In the genomic region with DNA sequence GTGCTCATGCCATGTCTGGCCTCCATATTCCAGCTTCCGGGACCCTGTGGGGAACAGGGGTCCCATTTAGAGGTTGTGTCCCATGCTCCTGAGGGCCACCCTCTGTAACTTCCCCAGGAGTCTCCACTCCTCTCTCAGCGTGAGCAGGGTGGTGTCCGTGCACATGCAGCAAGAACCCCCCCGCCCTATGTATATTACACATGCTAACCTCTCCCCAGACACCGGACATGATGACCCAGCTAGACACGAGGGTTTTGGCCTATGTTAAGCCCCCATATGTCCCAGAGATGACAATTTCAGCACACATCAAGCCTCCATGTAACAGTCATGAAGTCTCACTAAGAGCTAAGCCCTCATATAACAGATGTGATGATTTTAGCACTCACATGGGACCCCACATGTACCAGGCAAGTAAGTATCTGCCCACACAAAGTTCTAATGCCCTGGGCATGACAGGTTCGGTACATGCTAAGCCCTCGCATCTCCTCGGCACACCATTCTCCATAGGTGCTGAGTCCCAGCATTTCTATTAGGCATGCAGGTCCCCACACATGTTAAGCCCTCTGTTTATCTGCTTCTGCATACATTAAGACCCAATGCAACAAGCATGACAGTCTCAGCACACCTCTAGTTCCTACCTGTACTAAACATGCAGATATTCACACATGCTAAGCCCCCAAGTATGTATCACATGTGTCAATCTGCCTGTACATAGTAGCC, we compare ENCODE assay signal across 11 cellular contexts. TPM values are rescaled to one million over a fixed set of nuclear protein-coding genes. Genes with fewer than 3 reads are reported as not detected.
A peak's percentile ranks its signal among the peaks of the same experiment; 100 is the strongest.
DNase-seq lines count a peak whose midpoint lies in the region; ATAC-seq and TF ChIP-seq lines count a peak whose summit lies in the region.
"Had no signal": no experiment of that assay in that cellular context is flagged by ENCODE, and none has a peak within 500 bp of the region (broad histone marks: within the 10 kb centered on the region; RNA-seq: fewer than 3 reads in every experiment).

No MANE protein-coding gene starts in this region.

- no peak for DNase-seq in GM23248
- DNase-seq in RWPE2 (ENCODE audit: low spot score): no peak
- DNase-seq in gastrocnemius medialis: no peak
- DNase-seq in EL: no peak
- no peak for DNase-seq in OCI-M2 (lab: John Stamatoyannopoulos, UW; ENCODE audit: unreplicated experiment)
- no peak for DNase-seq in GM20000 (ENCODE audit: low spot score)
- DNase-seq: activated effector memory CD4-positive, alpha-beta T cell treated with Interleukin-2 at 50 U/mL for 16 hours; Caco-2; NCI-H446 had no signal

- no peak for TF ChIP-seq POLR2A in gastrocnemius medialis (IDR thresholded peaks at IDR 0.05)

- no peak overlapping the region for H2AFZ ChIP-seq in GM23248

- H3K27ac ChIP-seq in GM23248: peak overlapping the region; percentile 92; the same call in 1 of the 2 replicates
- peak overlapping the region; percentile 91 for H3K27ac ChIP-seq in RWPE2 (ENCODE audit: poor library complexity, severe bottlenecking)
- H3K27ac ChIP-seq in esophagus (ENCODE audit: low read depth in 2 of 2, low read length in 1 of 2): peak overlapping the region; percentile 79 to 88
- peak overlapping the region; percentile 94 to 100 (median 98) for H3K27ac ChIP-seq in gastrocnemius medialis

- no peaks in the 10 kb centered on the region for H3K9me2 ChIP-seq in GM23248 (ENCODE audit: insufficient read depth)

- H3K4me1 ChIP-seq in GM23248 (ENCODE audit: insufficient read depth): peaks cover 58% of the 10 kb centered on the region
- peaks cover 30% of the 10 kb centered on the region for H3K4me1 ChIP-seq in RWPE2 (ENCODE audit: insufficient read depth, poor library complexity, severe bottlenecking)
- peaks cover 8 to 23% of the 10 kb centered on the region in 2 donors for H3K4me1 ChIP-seq in esophagus (ENCODE audit: control insufficient read depth in 2 of 2, insufficient read depth in 2 of 2, low read length in 1 of 2)
- H3K4me1 ChIP-seq in gastrocnemius medialis: peaks cover 47 to 66% of the 10 kb centered on the region in 2 donors

- H3K79me2 ChIP-seq in GM23248 (ENCODE audit: insufficient read depth): peaks cover 51% of the 10 kb centered on the region

- ATAC-seq in RWPE2 (ENCODE audit: low read depth) (no peak), gastrocnemius medialis (no peak), SK-N-SH treated with all-trans-retinoic acid at 6 μM for 48 hours (no peak)

- 96% methylated on average over 8 to 9 of the region's 9 CpGs for WGBS in GM23248 (ENCODE audit: low coverage in 1 of 2, low lambda C conversion rate in 2 of 2, missing lambda C conversion rate in 2 of 2), 2 experiments
- WGBS in esophagus, 2 donors: 75 to 82% methylated on average over 9 of the region's 9 CpGs

- H3K4me3 ChIP-seq in GM23248 (no peak overlapping the region), RWPE2 (ENCODE audit: severe bottlenecking) (no peak overlapping the region), esophagus (ENCODE audit: low read depth in 1 of 2, low read length in 2 of 2) (no peak overlapping the region), gastrocnemius medialis (peak overlapping the region in 3 of 4 donors; percentile 74 to 89 (median 77))

- H3F3A ChIP-seq in GM23248 (ENCODE audit: insufficient read depth): peaks cover 58% of the 10 kb centered on the region

- in situ Hi-C loops in GM23248 (cut with MboI) (no loop called here), gastrocnemius medialis (cut with MboI; ENCODE audit: low sequenced_read_pairs in 4 of 4) (no loop called here)

- H3K36me3 ChIP-seq in GM23248 (ENCODE audit: low read depth): peaks cover 6% of the 10 kb centered on the region
- peaks cover 17% of the 10 kb centered on the region for H3K36me3 ChIP-seq in RWPE2 (ENCODE audit: low read depth)
- peaks cover 0 to 4% of the 10 kb centered on the region in 2 donors for H3K36me3 ChIP-seq in esophagus (ENCODE audit: control insufficient read depth in 2 of 2, insufficient read depth in 2 of 2, low read length in 1 of 2)
- H3K36me3 ChIP-seq in gastrocnemius medialis: peaks cover 0 to 35% of the 10 kb centered on the region in 2 donors

- no peaks in the 10 kb centered on the region for H3K27me3 ChIP-seq in GM23248 (replicated peaks; ENCODE audit: insufficient read depth)
- H3K27me3 ChIP-seq in RWPE2 (ENCODE audit: insufficient read depth, poor library complexity, severe bottlenecking): no peaks in the 10 kb centered on the region
- H3K27me3 ChIP-seq in esophagus (ENCODE audit: control insufficient read depth in 1 of 2, insufficient read depth in 2 of 2, low read length in 2 of 2): no peaks in the 10 kb centered on the region
- no peaks in the 10 kb centered on the region for H3K27me3 ChIP-seq in gastrocnemius medialis

- H3K9ac ChIP-seq in GM23248: no peak overlapping the region

- TF ChIP-seq CTCF in RWPE2 (IDR thresholded peaks at IDR 0.05; ENCODE audit: poor library complexity, severe bottlenecking): no peak
- TF ChIP-seq CTCF in gastrocnemius medialis (IDR thresholded peaks at IDR 0.05 in 4 of 5, conservative IDR thresholded peaks at IDR 0.05 in 1 of 5): no peak
- TF ChIP-seq CTCF in GM20000 (IDR thresholded peaks at IDR 0.05; ENCODE audit: extremely low read depth, missing control alignments): no peak

- intact Hi-C loops in gastrocnemius medialis (cut with DNase I; ENCODE audit: low total_unique reads): no loop called here

- no peak overlapping the region for H3K4me2 ChIP-seq in GM23248 (ENCODE audit: unreplicated experiment)

- H4K20me1 ChIP-seq in GM23248 (ENCODE audit: insufficient read depth): no peaks in the 10 kb centered on the region

- H3K9me3 ChIP-seq in GM23248 (ENCODE audit: low read depth) (no peaks in the 10 kb centered on the region), RWPE2 (ENCODE audit: severe bottlenecking) (no peaks in the 10 kb centered on the region), esophagus (ENCODE audit: control insufficient read depth in 2 of 2, insufficient read depth in 1 of 2, low read depth in 1 of 2, low read length in 1 of 2) (no peaks in the 10 kb centered on the region), gastrocnemius medialis (no peaks in the 10 kb centered on the region)
- H3K9me3 ChIP-seq: Caco-2 had no signal

TF ChIP-seq in SK-N-SH treated with all-trans-retinoic acid at 6 μM for 48 hours, 23 proteins besides CTCF, POLR2A, EP300 and RAD21:
- TF ChIP-seq ZNF8 (CRISPR knock-in tag; IDR thresholded peaks at IDR 0.05) (no peak), BACH2 (CRISPR knock-in tag; IDR thresholded peaks at IDR 0.05; ENCODE audit: borderline replicate concordance) (no peak), ZC3H10 (CRISPR knock-in tag; IDR thresholded peaks at IDR 0.05) (no peak), OSR1 (CRISPR knock-in tag; IDR thresholded peaks at IDR 0.05) (no peak), ARNTL (CRISPR knock-in tag; IDR thresholded peaks at IDR 0.05; ENCODE audit: borderline replicate concordance, low read depth) (no peak)

RNA-seq across cellular contexts. Expression of gene FHL3, which starts 7.1 kb away (rescaled TPM):
- 26.9 and 31.7 TPM in 2 replicates for total RNA-seq in GM23248 (2014; rRNA removed; shearing (Covaris generic))
- polyA plus RNA-seq in GM23248 (2016; fragmentation: Nextera tagmentation; extraction: Ambion mirVana) (44.4 and 48.0 TPM in 2 replicates), esophagus (10 to 100 TPM in 1 of 2 donors, 1 to 10 TPM in 1; 8.3 to 13.7 TPM)
- total RNA-seq in gastrocnemius medialis: 1,000 to 10,000 TPM in 2 of 4 donors, 100 to 1,000 TPM in 2; 725 to 1,282 (median 1,051) TPM

RNA-seq across cellular contexts. Expression of gene SF3A3, which starts 8.4 kb away (rescaled TPM):
- total RNA-seq in GM23248 (2014; rRNA removed; shearing (Covaris generic)): 37.9 and 62.3 TPM in 2 replicates
- 63.4 and 72.3 TPM in 2 replicates for polyA plus RNA-seq in GM23248 (2016; fragmentation: Nextera tagmentation; extraction: Ambion mirVana)
- 10 to 100 TPM; 10.6 to 21.4 TPM for polyA plus RNA-seq in esophagus
- 10 to 100 TPM; 23.0 to 41.4 (median 34.8) TPM for total RNA-seq in gastrocnemius medialis

RNA-seq across cellular contexts. Expression of gene UTP11, which starts 14.3 kb away (rescaled TPM):
- 25.8 and 37.1 TPM in 2 replicates for total RNA-seq in GM23248 (2014; rRNA removed; shearing (Covaris generic))
- polyA plus RNA-seq in GM23248 (2016; fragmentation: Nextera tagmentation; extraction: Ambion mirVana) (51.0 and 54.3 TPM in 2 replicates), esophagus (10 to 100 TPM; 16.3 to 32.0 TPM)
- total RNA-seq in gastrocnemius medialis: 100 to 1,000 TPM; 141 to 206 (median 186) TPM

RNA-seq across cellular contexts. Expression of gene POU3F1, which starts 48.3 kb away (rescaled TPM):
- not detected in 2 replicates for total RNA-seq in GM23248 (2014; rRNA removed; shearing (Covaris generic))
- polyA plus RNA-seq in GM23248 (2016; fragmentation: Nextera tagmentation; extraction: Ambion mirVana) (not detected in 2 replicates), esophagus (1 to 10 TPM in 1 of 2 donors, under 1 TPM in 1; 0.22 to 1.4 TPM)
- total RNA-seq in gastrocnemius medialis: 1 to 10 TPM in 1 of 4 donors, under 1 TPM in 3; 0.13 to 2.3 (median 0.69) TPM
- total RNA-seq: Caco-2 had no signal

RNA-seq across cellular contexts. Expression of gene INPP5B, which starts 51.4 kb away (rescaled TPM):
- 24.4 and 34.3 TPM in 2 replicates for total RNA-seq in GM23248 (2014; rRNA removed; shearing (Covaris generic))
- polyA plus RNA-seq in GM23248 (2016; fragmentation: Nextera tagmentation; extraction: Ambion mirVana): 9.8 and 10.0 TPM in 2 replicates
- 1 to 10 TPM; 4.4 to 7.4 TPM for polyA plus RNA-seq in esophagus
- 10 to 100 TPM in 2 of 4 donors, 1 to 10 TPM in 2; 6.8 to 13.4 (median 10.1) TPM for total RNA-seq in gastrocnemius medialis

Comparison
In these comparisons a context has a peak if more than half of its experiments do, and no peak if none do; other contexts are left out.
1. H3K4me3 ChIP-seq: peak in gastrocnemius medialis (3 of 4); none in GM23248 (single experiment), RWPE2 (single experiment) and esophagus (0 of 2).
2. RNA of gene FHL3, which starts 7.1 kb away (total RNA-seq): 725 to 1,282 TPM in gastrocnemius medialis; 26.9 to 31.7 TPM in GM23248; every median in the first group is over 10 times any median in the second.
3. Peak in every context shown above with its lines, with median percentiles within 50 percentile points of each other: H3K27ac ChIP-seq.